Comparison of ENCODE assay signal across 14 cellular contexts in genomic region chr7:80439894-80440811, GRCh38.
A peak's percentile ranks its signal among the peaks of the same experiment; 100 is the strongest.
DNase-seq lines count a peak whose midpoint lies in the region; ATAC-seq and TF ChIP-seq lines count a peak whose summit lies in the region.
"Had no signal": no experiment of that assay in that cellular context is flagged by ENCODE, and none has a peak within 500 bp of the region (broad histone marks: within the 10 kb centered on the region; RNA-seq: fewer than 3 reads in every experiment).

No MANE protein-coding gene starts in this region.

- peak overlapping the region; percentile 26; the same call in 1 of the 2 replicates for H3K4me3 ChIP-seq in GM23248
- H3K4me3 ChIP-seq in fibroblast of pulmonary artery (replicated peaks; ENCODE audit: low read depth, low read length), result no peak overlapping the region
- H3K4me3 ChIP-seq in gastrocnemius medialis, result no peak overlapping the region
- H3K4me3 ChIP-seq: prostate gland had no signal

- intact Hi-C loops in gastrocnemius medialis (cut with DNase I; ENCODE audit: low total_unique reads), result no loop called here

- H3K36me3 Mint-ChIP-seq in activated naive CD4-positive, alpha-beta T cell treated with anti-CD3 and anti-CD28 coated beads, Interleukin-2, amount 50 U/mL, for 72 hours, result no peaks in the 10 kb centered on the region

- peak; percentile 39 for ATAC-seq in gastrocnemius medialis
- ATAC-seq in HG02870 (IDR thresholded peaks at IDR 0.05; ENCODE audit: unreplicated experiment), result no peak
- ATAC-seq in activated naive CD4-positive, alpha-beta T cell treated with anti-CD3 and anti-CD28 coated beads, Interleukin-2, amount 50 U/mL, for 72 hours, result no peak
- ATAC-seq in HG03159 (IDR thresholded peaks at IDR 0.05; ENCODE audit: unreplicated experiment), result no peak

- TF ChIP-seq CTCF in fibroblast of pulmonary artery (IDR thresholded peaks at IDR 0.05; ENCODE audit: low read length, missing control alignments) (no peak), gastrocnemius medialis (IDR thresholded peaks at IDR 0.05 in 4 of 5, conservative IDR thresholded peaks at IDR 0.05 in 1 of 5) (no peak)

- peak overlapping the region; percentile 33; the same call in 1 of the 2 replicates for H2AFZ ChIP-seq in GM23248

- H3F3A ChIP-seq in GM23248 (ENCODE audit: insufficient read depth), result peaks cover 27% of the 10 kb centered on the region

- no peak overlapping the region for H3K27ac Mint-ChIP-seq in activated naive CD4-positive, alpha-beta T cell treated with anti-CD3 and anti-CD28 coated beads, Interleukin-2, amount 50 U/mL, for 72 hours
- H3K27ac Mint-ChIP-seq: activated B cell treated with CpG ODN at 0.5 μM for 24 hours; activated naive CD4-positive, alpha-beta T cell treated with anti-CD3 and anti-CD28 coated beads for 36 hours; endodermal cell had no signal

- H3K27ac ChIP-seq in GM23248 (peak overlapping the region; percentile 73), gastrocnemius medialis (no peak overlapping the region)
- H3K27ac ChIP-seq: prostate gland had no signal

- H3K9me3 ChIP-seq in GM23248 (ENCODE audit: low read depth) (no peaks in the 10 kb centered on the region), gastrocnemius medialis (no peaks in the 10 kb centered on the region)
- H3K9me3 ChIP-seq: prostate gland had no signal

- in situ Hi-C loops in GM23248 (cut with MboI) (loop anchor here (25.0 kb wide), 1 partner anchor 1022 kb away; no protein-coding TSS in a partner anchor), gastrocnemius medialis (cut with MboI; ENCODE audit: low sequenced_read_pairs in 4 of 4) (loop anchor here in 2 of 4 donors (25.0 kb wide), 1 partner anchor 1022 kb away; no protein-coding TSS in a partner anchor)

- no peaks in the 10 kb centered on the region for H3K79me2 ChIP-seq in GM23248 (ENCODE audit: insufficient read depth)

- H3K9me2 ChIP-seq in GM23248 (ENCODE audit: insufficient read depth), result no peaks in the 10 kb centered on the region

- peaks cover 0 to 16% of the 10 kb centered on the region in 2 donors for H3K9me3 Mint-ChIP-seq in activated naive CD4-positive, alpha-beta T cell treated with anti-CD3 and anti-CD28 coated beads, Interleukin-2, amount 50 U/mL, for 72 hours
- H3K9me3 Mint-ChIP-seq: activated naive CD4-positive, alpha-beta T cell treated with anti-CD3 and anti-CD28 coated beads for 36 hours; endodermal cell had no signal

- H3K4me1 ChIP-seq in GM23248 (ENCODE audit: insufficient read depth) (peaks cover 21% of the 10 kb centered on the region), gastrocnemius medialis (no peaks in the 10 kb centered on the region)
- H3K4me1 ChIP-seq: prostate gland had no signal

- no peaks in the 10 kb centered on the region for H3K27me3 ChIP-seq in GM23248 (replicated peaks; ENCODE audit: insufficient read depth)
- H3K27me3 ChIP-seq in gastrocnemius medialis, result no peaks in the 10 kb centered on the region

- H3K36me3 ChIP-seq in GM23248 (ENCODE audit: low read depth) (no peaks in the 10 kb centered on the region), gastrocnemius medialis (no peaks in the 10 kb centered on the region)
- H3K36me3 ChIP-seq: prostate gland had no signal

- DNase-seq in GM23248 (peak; percentile 84), RPMI7951 (ENCODE audit: low read depth) (peak; percentile 29), fibroblast of pulmonary artery (ENCODE audit: low read depth) (peak; percentile 84), gastrocnemius medialis (no peak), activated gamma-delta T cell (lab: John Stamatoyannopoulos, UW) (no peak)
- no peak for DNase-seq in activated naive CD4-positive, alpha-beta T cell treated with anti-CD3 and anti-CD28 coated beads, Interleukin-2, amount 50 U/mL, for 72 hours (ENCODE audit: low spot score in 2 of 2)
- DNase-seq: activated B cell treated with CpG ODN at 0.5 μM for 24 hours; activated naive CD4-positive, alpha-beta T cell treated with anti-CD3 and anti-CD28 coated beads for 36 hours; DND-41; endodermal cell; NCI-H1105 had no signal

- no peak overlapping the region for H3K9ac ChIP-seq in GM23248

- WGBS in GM23248 (ENCODE audit: low coverage in 1 of 2, low lambda C conversion rate in 2 of 2, missing lambda C conversion rate in 2 of 2), 2 experiments, result 37 to 42% methylated on average over 4 of the region's 4 CpGs

- TF ChIP-seq POLR2A in gastrocnemius medialis (IDR thresholded peaks at IDR 0.05), result no peak

- peak overlapping the region; percentile 62 for H3K4me2 ChIP-seq in GM23248 (ENCODE audit: unreplicated experiment)

- no peaks in the 10 kb centered on the region for H4K20me1 ChIP-seq in GM23248 (ENCODE audit: insufficient read depth)

Comparison
In these comparisons a context has a peak if more than half of its experiments do, and no peak if none do; other contexts are left out.
1. DNase-seq: peak in GM23248 (single experiment), RPMI7951 (single experiment) and fibroblast of pulmonary artery (single experiment); none in gastrocnemius medialis (0 of 2), activated naive CD4-positive, alpha-beta T cell treated with anti-CD3 and anti-CD28 coated beads, Interleukin-2, amount 50 U/mL, for 72 hours (0 of 2) and activated gamma-delta T cell (single experiment).
2. ATAC-seq: peak in gastrocnemius medialis (2 of 2); none in HG02870 (single experiment), activated naive CD4-positive, alpha-beta T cell treated with anti-CD3 and anti-CD28 coated beads, Interleukin-2, amount 50 U/mL, for 72 hours (0 of 2) and HG03159 (single experiment).